ENCODE assay signal across 9 cellular contexts in the genomic region with DNA sequence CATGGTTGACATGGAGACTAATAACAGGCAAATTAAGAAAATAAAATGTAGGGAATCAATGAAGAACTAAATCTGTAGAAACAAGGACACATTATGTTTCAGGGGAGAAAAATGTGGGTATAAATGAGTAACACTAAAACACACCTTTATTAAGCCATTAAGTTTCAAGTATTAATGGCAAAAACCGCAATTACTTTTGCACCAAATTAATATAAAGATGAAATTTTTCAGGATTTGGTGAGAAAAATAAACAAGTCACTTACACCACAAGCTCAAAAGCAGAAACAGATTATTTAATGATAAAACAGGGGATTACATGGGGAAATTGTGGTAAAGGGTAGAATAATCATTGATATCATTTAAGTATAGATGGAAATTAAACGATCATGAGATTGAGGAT.
"Had no signal": no experiment of that assay in that cellular context is flagged by ENCODE, and none has a peak within 500 bp of the region (broad histone marks: within the 10 kb centered on the region; RNA-seq: fewer than 3 reads in every experiment).

No MANE protein-coding gene starts in this region.

- H3K27ac Mint-ChIP-seq: IgD-negative memory B cell had no signal

- H3K9ac ChIP-seq: KMS-11 had no signal

- ATAC-seq: K562 had no signal

- DNase-seq: IMR-90, Karpas-422, Kasumi-1, KBM-7, KG1 had no signal

- H3K4me3 ChIP-seq: K562 had no signal

- H3K4me2 ChIP-seq: KMS-11 had no signal

- H3K4me1 Mint-ChIP-seq: IgD-negative memory B cell had no signal

- FAIRE-seq: K562 had no signal

- H3K9me3 Mint-ChIP-seq: IgD-negative memory B cell had no signal

- H3K27ac ChIP-seq: HL-60, KMS-11 had no signal

- H3K36me3 Mint-ChIP-seq: IgD-negative memory B cell had no signal
